ENCODE assay signal across 17 cellular contexts in genomic region chr2:69934614-69934908, GRCh38. TPM values are rescaled to one million over a fixed set of nuclear protein-coding genes. Genes with fewer than 3 reads are reported as not detected.
A peak's percentile ranks its signal among the peaks of the same experiment; 100 is the strongest.
DNase-seq lines count a peak whose midpoint lies in the region; ATAC-seq and TF ChIP-seq lines count a peak whose summit lies in the region.
"Had no signal": no experiment of that assay in that cellular context is flagged by ENCODE, and none has a peak within 500 bp of the region (broad histone marks: within the 10 kb centered on the region; RNA-seq: fewer than 3 reads in every experiment).

No MANE protein-coding gene starts in this region.

- dilution Hi-C loops in IMR-90 (cut with HindIII; ENCODE audit: low sequenced_read_pairs, unreplicated experiment): no loop called here

- peak overlapping the region; percentile 36 for H2BK5ac ChIP-seq in IMR-90 (ENCODE audit: low read depth, low read length, poor library complexity, severe bottlenecking)

- CTCF ChIA-PET in AG04450 (lab: Charles Lee): interaction anchor here (1.0 to 2.4 kb wide), 3 partner anchors 21 to 210 kb away, joined by 4 to 8 read pairs (median 6); no protein-coding TSS in a partner anchor
- CTCF ChIA-PET in IMR-90 (lab: Yijun Ruan, JAX): interaction anchor here (0.6 to 2.0 kb wide), 2 partner anchors 46 to 136 kb away, joined by 4 to 6 read pairs; no protein-coding TSS in a partner anchor

- H2BK120ac ChIP-seq in IMR-90 (ENCODE audit: low read depth, low read length): peak overlapping the region; percentile 66

- peak overlapping the region; percentile 39 for H3K4me2 ChIP-seq in IMR-90 (ENCODE audit: low read depth, low read length)

- TF ChIP-seq POLR2A in IMR-90 (IDR thresholded peaks at IDR 0.05; ENCODE audit: low read depth, low read length) (no peak), adrenal gland (IDR thresholded peaks at IDR 0.05) (no peak)

- H3K9me1 ChIP-seq in IMR-90 (ENCODE audit: insufficient read depth, low read length): peaks cover 16% of the 10 kb centered on the region

- H3K4me1 Mint-ChIP-seq in brain: peaks cover 19% of the 10 kb centered on the region

- H3K27ac ChIP-seq in AG04450 (ENCODE audit: low read depth, low read length): peak overlapping the region; percentile 88
- H3K27ac ChIP-seq in IMR-90 (ENCODE audit: insufficient read depth, low read length): peak overlapping the region; percentile 74; the same call in 1 of the 2 replicates
- H3K27ac ChIP-seq in muscle layer of duodenum (ENCODE audit: low read length): peak overlapping the region; percentile 50
- peak overlapping the region in 1 of 5 donors; percentile 71 for H3K27ac ChIP-seq in adrenal gland
- H3K27ac ChIP-seq: parathyroid adenoma, suprapubic skin had no signal

- no peak for TF ChIP-seq CTCF in AG04450 (IDR thresholded peaks at IDR 0.05; ENCODE audit: low read depth, low read length)
- no peak for TF ChIP-seq CTCF in IMR-90 (conservative IDR thresholded peaks at IDR 0.05; ENCODE audit: low read depth, low read length)
- no peak for TF ChIP-seq CTCF in brain (conservative IDR thresholded peaks at IDR 0.05)
- TF ChIP-seq CTCF in adrenal gland (IDR thresholded peaks at IDR 0.05): no peak

- no peak for ATAC-seq in IMR-90 (ENCODE audit: low read depth)
- no peak for ATAC-seq in HG02588 (IDR thresholded peaks at IDR 0.05; ENCODE audit: unreplicated experiment)

- no CpG with 5 or more reads among the region's 1 CpG for WGBS in IMR-90 (ENCODE audit: extremely low coverage in 2 of 2, insufficient read length in 1 of 2), 2 experiments
- WGBS in adrenal gland, 4 donors: 53 to 62% (median 56%) methylated on average over 1 of the region's 1 CpG

- 0 out of 2 replicates have a peak overlapping the region, but pooled peaks have one; percentile 10 for H3K18ac ChIP-seq in IMR-90 (ENCODE audit: low read depth, low read length)

- H3K27me3 ChIP-seq in AG04450 (ENCODE audit: control insufficient read depth, insufficient read depth, low read length): no peaks in the 10 kb centered on the region
- H3K27me3 ChIP-seq in IMR-90 (ENCODE audit: control insufficient read depth, insufficient read depth, low read length): no peaks in the 10 kb centered on the region
- no peaks in the 10 kb centered on the region for H3K27me3 ChIP-seq in muscle layer of duodenum (ENCODE audit: low read depth, low read length)
- no peaks in the 10 kb centered on the region for H3K27me3 ChIP-seq in adrenal gland
- H3K27me3 ChIP-seq: BE2C, gastrocnemius medialis, suprapubic skin had no signal

- peaks cover 14 to 21% of the 10 kb centered on the region in 2 experiments for H3K79me1 ChIP-seq in IMR-90 (ENCODE audit: low read depth in 1 of 2, low read length in 2 of 2)

- H3K4me3 ChIP-seq in AG04450 (ENCODE audit: low read depth, low read length) (peak overlapping the region; percentile 34), IMR-90 (ENCODE audit: insufficient read depth, low read depth, low read length) (peak overlapping the region; percentile 8; the same call in 1 of the 2 replicates), muscle layer of duodenum (ENCODE audit: low read depth in 1 of 2, low read length in 2 of 2) (no peak overlapping the region), adrenal gland (no peak overlapping the region)
- H3K4me3 ChIP-seq: gastrocnemius medialis, HAP-1, suprapubic skin had no signal

- no TSS peak for BruUV-seq in IMR-90 (replicated peaks; lab: Mats Ljungman, UMichigan)

- H2AK9ac ChIP-seq in IMR-90 (replicated peaks; ENCODE audit: low read depth, low read length, poor library complexity): no peak overlapping the region

- peak overlapping the region; percentile 37; the same call in 1 of the 2 replicates for H3K9ac ChIP-seq in IMR-90 (ENCODE audit: low read depth, low read length)
- H3K9ac ChIP-seq: parathyroid adenoma had no signal

- peak; percentile 13; the same call in 1 of the 2 replicates for TF ChIP-seq RAD21 in IMR-90 (IDR thresholded peaks at IDR 0.05; ENCODE audit: low read length)

- H3K4me1 ChIP-seq in IMR-90 (ENCODE audit: control insufficient read depth, insufficient read depth, low read length) (peaks cover 11% of the 10 kb centered on the region), muscle layer of duodenum (ENCODE audit: control insufficient read depth in 1 of 2, insufficient read depth in 2 of 2, low read length in 2 of 2) (peaks cover 6 to 12% of the 10 kb centered on the region in 2 donors), adrenal gland (replicated peaks in 1 of 2) (peaks cover 8 to 14% of the 10 kb centered on the region in 2 donors)
- H3K4me1 ChIP-seq: BE2C, parathyroid adenoma had no signal

- no peak overlapping the region for H2AFZ ChIP-seq in IMR-90 (replicated peaks; ENCODE audit: low read length, poor library complexity)
- H2AFZ ChIP-seq: parathyroid adenoma had no signal

- H2BK20ac ChIP-seq in IMR-90 (ENCODE audit: low read depth, low read length): peak overlapping the region; percentile 10; the same call in 1 of the 2 replicates

- no peaks in the 10 kb centered on the region for H3K9me3 Mint-ChIP-seq in brain
- H3K9me3 Mint-ChIP-seq: endodermal cell, memory B cell had no signal

- H3K27ac Mint-ChIP-seq in brain: peak overlapping the region; percentile 4 to 92 (median 51)
- H3K27ac Mint-ChIP-seq: endodermal cell, memory B cell had no signal

- H4K20me1 ChIP-seq in IMR-90 (ENCODE audit: insufficient read depth, low read length): no peaks in the 10 kb centered on the region

- peak overlapping the region; percentile 7; the same call in 1 of the 2 replicates for H3K14ac ChIP-seq in IMR-90 (replicated peaks; ENCODE audit: low read depth, low read length)

- H3K27me3 Mint-ChIP-seq in brain: peaks cover 5% of the 10 kb centered on the region
- H3K27me3 Mint-ChIP-seq: memory B cell had no signal

- peaks cover 26% of the 10 kb centered on the region for H3K36me3 ChIP-seq in IMR-90 (ENCODE audit: control insufficient read depth, insufficient read depth, low read length)
- peaks cover 35 to 37% of the 10 kb centered on the region in 2 donors for H3K36me3 ChIP-seq in muscle layer of duodenum (ENCODE audit: control insufficient read depth in 1 of 2, insufficient read depth in 2 of 2, low read length in 2 of 2)
- peaks cover 0 to 38% of the 10 kb centered on the region in 2 donors for H3K36me3 ChIP-seq in adrenal gland (replicated peaks in 1 of 2)
- H3K36me3 ChIP-seq: BE2C had no signal

- no peak overlapping the region for H2AK5ac ChIP-seq in IMR-90 (ENCODE audit: low read depth, low read length)

- peak overlapping the region; percentile 79 for H3K56ac ChIP-seq in IMR-90 (ENCODE audit: extremely low read depth, insufficient read depth, low read length)

- in situ Hi-C loops in IMR-90 (cut with MboI; ENCODE audit: low sequenced_read_pairs): no loop called here

- H3K4ac ChIP-seq in IMR-90 (ENCODE audit: low read depth, low read length): peak overlapping the region; percentile 38

- no peak overlapping the region for H2BK15ac ChIP-seq in IMR-90 (ENCODE audit: low read depth, low read length)

- no peak overlapping the region for H4K5ac ChIP-seq in IMR-90 (ENCODE audit: low read depth, low read length)

- H3K4me3 Mint-ChIP-seq in brain: peak overlapping the region in 1 of 5 experiments; percentile 9
- H3K4me3 Mint-ChIP-seq: endodermal cell, memory B cell had no signal

- DNase-seq in AG04450 (ENCODE audit: low read depth, low spot score): no peak
- no peak for DNase-seq in IMR-90
- DNase-seq in NCI-H2081 treated with DMSO at 0.1 percent for 48 hours (lab: John Stamatoyannopoulos, UW): no peak
- no peak for DNase-seq in adrenal gland
- no peak for DNase-seq in NCI-H1694 (lab: John Stamatoyannopoulos, UW)
- DNase-seq: BE2C; DND-41; endodermal cell; gastrocnemius medialis; stimulated activated CD4-positive, alpha-beta T cell treated with anti-CD3 and anti-CD28 coated beads, Interleukin-12 subunit alpha, Interleukin-12 subunit beta, amount 100 ng/mL, for 4 hours had no signal

- H3K9me3 ChIP-seq in AG04450 (ENCODE audit: control insufficient read depth, insufficient read depth, low read length) (no peaks in the 10 kb centered on the region), IMR-90 (ENCODE audit: control insufficient read depth, insufficient read depth, low read length) (no peaks in the 10 kb centered on the region), muscle layer of duodenum (ENCODE audit: control insufficient read depth in 1 of 2, low read length in 2 of 2) (no peaks in the 10 kb centered on the region), adrenal gland (replicated peaks in 1 of 3) (no peaks in the 10 kb centered on the region)
- H3K9me3 ChIP-seq: BE2C, gastrocnemius medialis, HAP-1, suprapubic skin had no signal

- intact Hi-C loops in IMR-90 (cut with micrococcal nuclease): loop anchor here (2.0 to 5.0 kb wide), 3 partner anchors 18 to 208 kb away; no protein-coding TSS in a partner anchor
- intact Hi-C loops in adrenal gland (cut with DNase I): loop anchor here in 1 of 2 donors (10.0 kb wide), 1 partner anchor 110 kb away; no protein-coding TSS in a partner anchor

- POLR2A ChIA-PET in AG04450 (lab: Yijun Ruan, JAX) (interaction anchor here (1.1 to 1.9 kb wide), 2 partner anchors 12 to 20 kb away, joined by 3 to 10 read pairs; partner anchors contain the start of gene MXD1), IMR-90 (lab: Charles Lee; ENCODE audit: unreplicated experiment) (interaction anchor here (0.5 kb wide), 1 partner anchor 39 kb away, joined by 3 read pairs; no protein-coding TSS in a partner anchor)

- H3K36me3 Mint-ChIP-seq in brain: peaks cover 65% of the 10 kb centered on the region

- H3K23ac ChIP-seq in IMR-90 (ENCODE audit: low read depth, low read length): peak overlapping the region; percentile 76; the same call in 1 of the 2 replicates

- H4K8ac ChIP-seq in IMR-90 (ENCODE audit: low read depth in 2 of 2, low read length in 2 of 2): peak overlapping the region in 1 of 2 experiments; percentile 74; a peak in 2 of 4 replicates

- peak overlapping the region; percentile 56; the same call in 1 of the 2 replicates for H4K91ac ChIP-seq in IMR-90 (ENCODE audit: insufficient read depth, low read depth, low read length)

RNA-seq across cellular contexts. Expression of gene MXD1, which starts 19.7 kb away (rescaled TPM):
- polyA plus RNA-seq in AG04450 (2011; rRNA removed) (7.8 and 9.8 TPM in 2 replicates), IMR-90 (2012; rRNA removed) (3.7 TPM in 2 replicates), brain (ENCODE audit: insufficient read depth, low read depth, low replicate concordance) (4.7 TPM), adrenal gland (1 to 10 TPM; 1.7 to 6.4 (median 2.5) TPM)
- polyA minus RNA-seq in AG04450 (2011; rRNA and poly(A)+ RNA removed): 6.3 and 11.7 TPM in 2 replicates
- total RNA-seq in IMR-90 (2012; rRNA removed) (2.0 and 3.1 TPM in 2 replicates), adrenal gland (10 to 100 TPM in 3 of 8 donors, 1 to 10 TPM in 5; 5.8 to 12.1 (median 8.7) TPM)
- polyA plus RNA-seq in IMR-90 (2012; cell fraction: cytosol; rRNA removed): 1.5 and 1.6 TPM in 2 replicates
- 3.8 and 11.5 TPM in 2 replicates for polyA plus RNA-seq in IMR-90 (2012; cell fraction: nucleus; rRNA removed; ENCODE audit: low replicate concordance)

RNA-seq across cellular contexts. Expression of gene ASPRV1, which starts 26.9 kb away (rescaled TPM):
- 0.06 and 0.11 TPM in 2 replicates for polyA plus RNA-seq in AG04450 (2011; rRNA removed)
- 0.13 TPM in 1 of 2 replicates, not detected in the other for polyA minus RNA-seq in AG04450 (2011; rRNA and poly(A)+ RNA removed)
- 0.18 and 0.28 TPM in 2 replicates for total RNA-seq in IMR-90 (2012; rRNA removed)
- polyA plus RNA-seq in IMR-90 (2012; rRNA removed): 0.09 and 0.14 TPM in 2 replicates
- 0.08 and 0.10 TPM in 2 replicates for polyA plus RNA-seq in IMR-90 (2012; cell fraction: cytosol; rRNA removed)
- 0.36 and 0.39 TPM in 2 replicates for polyA plus RNA-seq in IMR-90 (2012; cell fraction: nucleus; rRNA removed; ENCODE audit: low replicate concordance)
- polyA plus RNA-seq in brain (ENCODE audit: insufficient read depth, low read depth, low replicate concordance): 4.1 TPM
- total RNA-seq in adrenal gland: 1 to 10 TPM in 7 of 8 donors, under 1 TPM in 1; 0.61 to 5.6 (median 1.9) TPM
- 1 to 10 TPM in 2 of 3 donors, under 1 TPM in 1; 0.64 to 3.5 (median 2.8) TPM for polyA plus RNA-seq in adrenal gland

RNA-seq across cellular contexts. Expression of gene SNRNP27, which starts 40.8 kb away (rescaled TPM):
- polyA plus RNA-seq in AG04450 (2011; rRNA removed): 38.1 and 57.8 TPM in 2 replicates
- polyA minus RNA-seq in AG04450 (2011; rRNA and poly(A)+ RNA removed): 10.6 and 14.8 TPM in 2 replicates
- 8.8 and 36.1 TPM in 2 replicates for total RNA-seq in IMR-90 (2012; rRNA removed)
- 41.5 and 48.3 TPM in 2 replicates for polyA plus RNA-seq in IMR-90 (2012; rRNA removed)
- 7.2 and 8.6 TPM in 2 replicates for polyA plus RNA-seq in IMR-90 (2012; cell fraction: cytosol; rRNA removed)
- 3.1 and 16.7 TPM in 2 replicates for polyA plus RNA-seq in IMR-90 (2012; cell fraction: nucleus; rRNA removed; ENCODE audit: low replicate concordance)
- polyA plus RNA-seq in brain (ENCODE audit: insufficient read depth, low read depth, low replicate concordance): 55.3 TPM
- 10 to 100 TPM; 35.2 to 67.4 (median 43.7) TPM for total RNA-seq in adrenal gland
- polyA plus RNA-seq in adrenal gland: 10 to 100 TPM; 25.1 to 76.0 (median 46.7) TPM

Comparison
In these comparisons a context has a peak if more than half of its experiments do, and no peak if none do; other contexts are left out.
1. H3K4me3 ChIP-seq: peak in AG04450 (single experiment) and IMR-90 (single experiment); none in muscle layer of duodenum (0 of 2) and adrenal gland (0 of 4).